Comparison of ENCODE assay signal across 16 cellular contexts in genomic region chr1:15985611-15986272, GRCh38. TPM values are rescaled to one million over a fixed set of nuclear protein-coding genes. Genes with fewer than 3 reads are reported as not detected.
DNase-seq lines count a peak whose midpoint lies in the region; ATAC-seq, FAIRE-seq and TF ChIP-seq lines count a peak whose summit lies in the region.
"Had no signal": no experiment of that assay in that cellular context is flagged by ENCODE, and none has a peak within 500 bp of the region (broad histone marks: within the 10 kb centered on the region; RNA-seq: fewer than 3 reads in every experiment).

No MANE protein-coding gene starts in this region.

- DNase-seq in stimulated activated naive CD8-positive, alpha-beta T cell treated with anti-CD3 and anti-CD28 coated beads, Interleukin-15, Interleukin-2, amounts not matched to agents 100 U/mL and 50 U/mL, for 24 hours = no peak
- DNase-seq in astrocyte (ENCODE audit: low read depth) = peak; percentile 31
- no peak for DNase-seq in activated CD4-positive, alpha-beta memory T cell treated with anti-CD3 and anti-CD28 coated beads for 36 hours
- DNase-seq: BE2C; foreskin fibroblast; H9; islet precursor cell; stimulated activated CD4-positive, alpha-beta T cell treated with anti-CD3 and anti-CD28 coated beads, Interleukin-4, amount 100 ng/mL, for 4 hours; stomach had no signal

- POLR2A ChIA-PET in activated CD4-positive, alpha-beta memory T cell treated with anti-CD3 and anti-CD28 coated beads for 36 hours (lab: Charles Lee) = interaction anchor here (0.7 kb wide), 1 partner anchor 138 kb away, joined by 3 read pairs; the partner anchor contains the start of gene SPEN

- TF ChIP-seq CTCF in astrocyte (IDR thresholded peaks at IDR 0.05; ENCODE audit: insufficient read depth, low read depth, low read length) = no peak

- no peak overlapping the region for H3K4me3 Mint-ChIP-seq in stimulated activated naive CD8-positive, alpha-beta T cell treated with anti-CD3 and anti-CD28 coated beads, Interleukin-15, Interleukin-2, amounts not matched to agents 100 ng/mL and 50 ng/mL, for 24 hours
- H3K4me3 Mint-ChIP-seq in astrocyte (ENCODE audit: unreplicated experiment) = no peak overlapping the region
- no peak overlapping the region for H3K4me3 Mint-ChIP-seq in activated CD4-positive, alpha-beta memory T cell treated with anti-CD3 and anti-CD28 coated beads for 36 hours
- H3K4me3 Mint-ChIP-seq: H9; T-helper 2 cell treated with Interferon-gamma antibody and Interleukin-4, amounts not matched to agents 5 μg/mL and 100 μg/mL, for 36 hours had no signal

- no peaks in the 10 kb centered on the region for H3K4me1 ChIP-seq in astrocyte (ENCODE audit: insufficient read depth, low read length)
- H3K4me1 ChIP-seq: BE2C, stomach had no signal

- no peak overlapping the region for H3K9ac ChIP-seq in astrocyte (ENCODE audit: low read length)

- no peaks in the 10 kb centered on the region for H3K27me3 Mint-ChIP-seq in stimulated activated naive CD8-positive, alpha-beta T cell treated with anti-CD3 and anti-CD28 coated beads, Interleukin-15, Interleukin-2, amounts not matched to agents 100 ng/mL and 50 ng/mL, for 24 hours
- peaks cover 19% of the 10 kb centered on the region for H3K27me3 Mint-ChIP-seq in astrocyte (ENCODE audit: low read depth, unreplicated experiment)
- H3K27me3 Mint-ChIP-seq in activated CD4-positive, alpha-beta memory T cell treated with anti-CD3 and anti-CD28 coated beads for 36 hours = no peaks in the 10 kb centered on the region

- H3K9me3 ChIP-seq in astrocyte (ENCODE audit: insufficient read depth, low read depth, low read length) = peaks cover 7% of the 10 kb centered on the region
- H3K9me3 ChIP-seq: BE2C, stomach had no signal

- intact Hi-C loops in activated CD4-positive, alpha-beta memory T cell treated with anti-CD3 and anti-CD28 coated beads for 36 hours (cut with micrococcal nuclease) = no loop called here

- H3K27me3 ChIP-seq in astrocyte (ENCODE audit: insufficient read depth, low read length) = no peaks in the 10 kb centered on the region
- H3K27me3 ChIP-seq: BE2C, stomach had no signal

- FAIRE-seq in astrocyte (lab: Jason Lieb, UNC) = no peak

- no peak overlapping the region for H3K27ac ChIP-seq in astrocyte (ENCODE audit: low read depth, low read length)
- H3K27ac ChIP-seq: HL-60, stomach had no signal

- H2AFZ ChIP-seq in astrocyte (ENCODE audit: low read depth, low read length) = no peak overlapping the region

- no peaks in the 10 kb centered on the region for H3K79me2 ChIP-seq in astrocyte (ENCODE audit: insufficient read depth, low read length)

- H4K20me1 ChIP-seq in astrocyte (ENCODE audit: insufficient read depth, low read length) = no peaks in the 10 kb centered on the region

- H3K9me3 Mint-ChIP-seq in stimulated activated naive CD8-positive, alpha-beta T cell treated with anti-CD3 and anti-CD28 coated beads, Interleukin-15, Interleukin-2, amounts not matched to agents 100 ng/mL and 50 ng/mL, for 24 hours = peaks cover 8% of the 10 kb centered on the region
- H3K9me3 Mint-ChIP-seq in astrocyte (ENCODE audit: unreplicated experiment) = peaks cover 12% of the 10 kb centered on the region
- H3K9me3 Mint-ChIP-seq in activated CD4-positive, alpha-beta memory T cell treated with anti-CD3 and anti-CD28 coated beads for 36 hours = peaks cover 10% of the 10 kb centered on the region
- H3K9me3 Mint-ChIP-seq: T-helper 2 cell treated with Interferon-gamma antibody and Interleukin-4, amounts not matched to agents 5 μg/mL and 100 μg/mL, for 36 hours had no signal

- no peak overlapping the region for H3K4me3 ChIP-seq in astrocyte (ENCODE audit: insufficient read depth, low read depth, low read length)
- H3K4me3 ChIP-seq: stomach had no signal

- H3K4me2 ChIP-seq in astrocyte (ENCODE audit: low read length) = no peak overlapping the region

- no peaks in the 10 kb centered on the region for H3K36me3 Mint-ChIP-seq in stimulated activated naive CD8-positive, alpha-beta T cell treated with anti-CD3 and anti-CD28 coated beads, Interleukin-15, Interleukin-2, amounts not matched to agents 100 ng/mL and 50 ng/mL, for 24 hours (ENCODE audit: low read depth)
- no peaks in the 10 kb centered on the region for H3K36me3 Mint-ChIP-seq in astrocyte (ENCODE audit: low read depth, unreplicated experiment)
- no peaks in the 10 kb centered on the region for H3K36me3 Mint-ChIP-seq in activated CD4-positive, alpha-beta memory T cell treated with anti-CD3 and anti-CD28 coated beads for 36 hours

- peak overlapping the region; percentile 15 for H3K27ac Mint-ChIP-seq in stimulated activated naive CD8-positive, alpha-beta T cell treated with anti-CD3 and anti-CD28 coated beads, Interleukin-15, Interleukin-2, amounts not matched to agents 100 ng/mL and 50 ng/mL, for 24 hours
- H3K27ac Mint-ChIP-seq in astrocyte (ENCODE audit: unreplicated experiment) = no peak overlapping the region
- H3K27ac Mint-ChIP-seq in activated CD4-positive, alpha-beta memory T cell treated with anti-CD3 and anti-CD28 coated beads for 36 hours = no peak overlapping the region
- H3K27ac Mint-ChIP-seq: H9; T-helper 2 cell treated with Interferon-gamma antibody and Interleukin-4, amounts not matched to agents 5 μg/mL and 100 μg/mL, for 36 hours had no signal

- CTCF ChIA-PET in activated CD4-positive, alpha-beta memory T cell treated with anti-CD3 and anti-CD28 coated beads for 36 hours (lab: Charles Lee) = interaction anchor here (1.9 kb wide), 1 partner anchor 171 kb away, joined by 4 read pairs; no protein-coding TSS in a partner anchor

- H3K4me1 Mint-ChIP-seq in stimulated activated naive CD8-positive, alpha-beta T cell treated with anti-CD3 and anti-CD28 coated beads, Interleukin-15, Interleukin-2, amounts not matched to agents 100 ng/mL and 50 ng/mL, for 24 hours (ENCODE audit: low read depth) = peaks cover 36% of the 10 kb centered on the region
- H3K4me1 Mint-ChIP-seq in astrocyte (ENCODE audit: low read depth, unreplicated experiment) = no peaks in the 10 kb centered on the region
- H3K4me1 Mint-ChIP-seq in activated CD4-positive, alpha-beta memory T cell treated with anti-CD3 and anti-CD28 coated beads for 36 hours (ENCODE audit: low read depth) = peaks cover 25% of the 10 kb centered on the region
- H3K4me1 Mint-ChIP-seq: H9 had no signal

- ATAC-seq in stimulated activated naive CD8-positive, alpha-beta T cell treated with anti-CD3 and anti-CD28 coated beads, Interleukin-15, Interleukin-2, amounts not matched to agents 100 U/mL and 50 U/mL, for 24 hours = no peak
- ATAC-seq in GM18870 (IDR thresholded peaks at IDR 0.05; ENCODE audit: unreplicated experiment) = no peak
- ATAC-seq in esophagus mucosa = no peak
- ATAC-seq: Panc1 had no signal

- no peaks in the 10 kb centered on the region for H3K36me3 ChIP-seq in astrocyte (ENCODE audit: insufficient read depth, low read length)
- H3K36me3 ChIP-seq: BE2C, stomach had no signal

RNA-seq across cellular contexts. Expression of gene ZBTB17, which starts 9.8 kb away (rescaled TPM):
- total RNA-seq in astrocyte = 28.1 and 28.8 TPM in 2 replicates
- 26.5 TPM for total RNA-seq in esophagus mucosa
- 10 to 100 TPM; 52.7 to 58.8 TPM for total RNA-seq in activated CD4-positive, alpha-beta memory T cell treated with anti-CD3 and anti-CD28 coated beads for 36 hours

RNA-seq across cellular contexts. Expression of gene SRARP, which starts 18.3 kb away (rescaled TPM):
- not detected in 2 replicates for total RNA-seq in astrocyte
- not detected for total RNA-seq in esophagus mucosa
- not detected for total RNA-seq in activated CD4-positive, alpha-beta memory T cell treated with anti-CD3 and anti-CD28 coated beads for 36 hours
- total RNA-seq: activated CD8-positive, alpha-beta memory T cell treated with anti-CD3 and anti-CD28 coated beads for 36 hours; H9; stomach had no signal

RNA-seq across cellular contexts. Expression of gene HSPB7, which starts 32.1 kb away (rescaled TPM):
- total RNA-seq in astrocyte (0.45 and 0.55 TPM in 2 replicates), esophagus mucosa (1.6 TPM)
- not detected for total RNA-seq in activated CD4-positive, alpha-beta memory T cell treated with anti-CD3 and anti-CD28 coated beads for 36 hours
- total RNA-seq: activated CD8-positive, alpha-beta memory T cell treated with anti-CD3 and anti-CD28 coated beads for 36 hours; H9 had no signal

RNA-seq across cellular contexts. Expression of gene CLCNKA, which starts 36.1 kb away (rescaled TPM):
- total RNA-seq in astrocyte (0.16 TPM in 1 of 2 replicates, not detected in the other), esophagus mucosa (0.08 TPM)
- total RNA-seq in activated CD4-positive, alpha-beta memory T cell treated with anti-CD3 and anti-CD28 coated beads for 36 hours = not detected
- total RNA-seq: activated CD8-positive, alpha-beta memory T cell treated with anti-CD3 and anti-CD28 coated beads for 36 hours had no signal

RNA-seq across cellular contexts. Expression of gene CLCNKB, which starts 57.8 kb away (rescaled TPM):
- total RNA-seq in astrocyte = 0.36 and 0.64 TPM in 2 replicates
- not detected for total RNA-seq in esophagus mucosa
- total RNA-seq in activated CD4-positive, alpha-beta memory T cell treated with anti-CD3 and anti-CD28 coated beads for 36 hours = not detected
- total RNA-seq: activated CD8-positive, alpha-beta memory T cell treated with anti-CD3 and anti-CD28 coated beads for 36 hours had no signal
